Comparison of ENCODE assay signal across 1 cellular context in genomic region chr2:208040199-208041171, GRCh38.
A peak's percentile ranks its signal among the peaks of the same experiment; 100 is the strongest.
TF ChIP-seq lines count a peak whose summit lies in the region.

No MANE protein-coding gene starts in this region.

TF ChIP-seq in GM12878, 131 proteins besides CTCF, POLR2A, EP300 and RAD21:
- TF ChIP-seq, protein P1, sequence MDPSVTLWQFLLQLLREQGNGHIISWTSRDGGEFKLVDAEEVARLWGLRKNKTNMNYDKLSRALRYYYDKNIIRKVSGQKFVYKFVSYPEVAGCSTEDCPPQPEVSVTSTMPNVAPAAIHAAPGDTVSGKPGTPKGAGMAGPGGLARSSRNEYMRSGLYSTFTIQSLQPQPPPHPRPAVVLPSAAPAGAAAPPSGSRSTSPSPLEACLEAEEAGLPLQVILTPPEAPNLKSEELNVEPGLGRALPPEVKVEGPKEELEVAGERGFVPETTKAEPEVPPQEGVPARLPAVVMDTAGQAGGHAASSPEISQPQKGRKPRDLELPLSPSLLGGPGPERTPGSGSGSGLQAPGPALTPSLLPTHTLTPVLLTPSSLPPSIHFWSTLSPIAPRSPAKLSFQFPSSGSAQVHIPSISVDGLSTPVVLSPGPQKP (IDR thresholded peaks at IDR 0.05; ENCODE audit: low read depth, low read length), result no peak
- no peak for TF ChIP-seq NR2F1 (conservative IDR thresholded peaks at IDR 0.05)
- TF ChIP-seq BRCA1 (IDR thresholded peaks at IDR 0.05; ENCODE audit: low read depth, low read length), result no peak
- no peak for TF ChIP-seq LARP7 (IDR thresholded peaks at IDR 0.05)
- TF ChIP-seq ETV6 (conservative IDR thresholded peaks at IDR 0.05 in 1 of 2, IDR thresholded peaks at IDR 0.05 in 1 of 2; ENCODE audit: borderline replicate concordance in 1 of 2, low read depth in 1 of 2), result no peak
- TF ChIP-seq, protein P2, sequence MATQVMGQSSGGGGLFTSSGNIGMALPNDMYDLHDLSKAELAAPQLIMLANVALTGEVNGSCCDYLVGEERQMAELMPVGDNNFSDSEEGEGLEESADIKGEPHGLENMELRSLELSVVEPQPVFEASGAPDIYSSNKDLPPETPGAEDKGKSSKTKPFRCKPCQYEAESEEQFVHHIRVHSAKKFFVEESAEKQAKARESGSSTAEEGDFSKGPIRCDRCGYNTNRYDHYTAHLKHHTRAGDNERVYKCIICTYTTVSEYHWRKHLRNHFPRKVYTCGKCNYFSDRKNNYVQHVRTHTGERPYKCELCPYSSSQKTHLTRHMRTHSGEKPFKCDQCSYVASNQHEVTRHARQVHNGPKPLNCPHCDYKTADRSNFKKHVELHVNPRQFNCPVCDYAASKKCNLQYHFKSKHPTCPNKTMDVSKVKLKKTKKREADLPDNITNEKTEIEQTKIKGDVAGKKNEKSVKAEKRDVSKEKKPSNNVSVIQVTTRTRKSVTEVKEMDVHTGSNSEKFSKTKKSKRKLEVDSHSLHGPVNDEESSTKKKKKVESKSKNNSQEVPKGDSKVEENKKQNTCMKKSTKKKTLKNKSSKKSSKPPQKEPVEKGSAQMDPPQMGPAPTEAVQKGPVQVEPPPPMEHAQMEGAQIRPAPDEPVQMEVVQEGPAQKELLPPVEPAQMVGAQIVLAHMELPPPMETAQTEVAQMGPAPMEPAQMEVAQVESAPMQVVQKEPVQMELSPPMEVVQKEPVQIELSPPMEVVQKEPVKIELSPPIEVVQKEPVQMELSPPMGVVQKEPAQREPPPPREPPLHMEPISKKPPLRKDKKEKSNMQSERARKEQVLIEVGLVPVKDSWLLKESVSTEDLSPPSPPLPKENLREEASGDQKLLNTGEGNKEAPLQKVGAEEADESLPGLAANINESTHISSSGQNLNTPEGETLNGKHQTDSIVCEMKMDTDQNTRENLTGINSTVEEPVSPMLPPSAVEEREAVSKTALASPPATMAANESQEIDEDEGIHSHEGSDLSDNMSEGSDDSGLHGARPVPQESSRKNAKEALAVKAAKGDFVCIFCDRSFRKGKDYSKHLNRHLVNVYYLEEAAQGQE (IDR thresholded peaks at IDR 0.05; ENCODE audit: low read depth, low read length), result no peak
- TF ChIP-seq JUNB (IDR thresholded peaks at IDR 0.05), result no peak; the same call in 1 of the 2 replicates
- no peak for TF ChIP-seq SMAD5 (IDR thresholded peaks at IDR 0.05; ENCODE audit: low read depth)
- no peak for TF ChIP-seq ZNF622 (IDR thresholded peaks at IDR 0.05)
- no peak for TF ChIP-seq NRF1 (conservative IDR thresholded peaks at IDR 0.05; ENCODE audit: low read depth, low read length)
- TF ChIP-seq YY1 (IDR thresholded peaks at IDR 0.05; ENCODE audit: low read depth, low read length), result peak; percentile 64; the same call in 1 of the 2 replicates
- no peak for TF ChIP-seq ATF7 (IDR thresholded peaks at IDR 0.05; ENCODE audit: low read depth)
- no peak for TF ChIP-seq CBX3 (IDR thresholded peaks at IDR 0.05; ENCODE audit: borderline replicate concordance, low read depth)
- no peak for TF ChIP-seq FOS (IDR thresholded peaks at IDR 0.05; ENCODE audit: borderline replicate concordance, extremely low read depth, insufficient read length)
- TF ChIP-seq NKRF (conservative IDR thresholded peaks at IDR 0.05), result no peak
- TF ChIP-seq, protein P3, sequence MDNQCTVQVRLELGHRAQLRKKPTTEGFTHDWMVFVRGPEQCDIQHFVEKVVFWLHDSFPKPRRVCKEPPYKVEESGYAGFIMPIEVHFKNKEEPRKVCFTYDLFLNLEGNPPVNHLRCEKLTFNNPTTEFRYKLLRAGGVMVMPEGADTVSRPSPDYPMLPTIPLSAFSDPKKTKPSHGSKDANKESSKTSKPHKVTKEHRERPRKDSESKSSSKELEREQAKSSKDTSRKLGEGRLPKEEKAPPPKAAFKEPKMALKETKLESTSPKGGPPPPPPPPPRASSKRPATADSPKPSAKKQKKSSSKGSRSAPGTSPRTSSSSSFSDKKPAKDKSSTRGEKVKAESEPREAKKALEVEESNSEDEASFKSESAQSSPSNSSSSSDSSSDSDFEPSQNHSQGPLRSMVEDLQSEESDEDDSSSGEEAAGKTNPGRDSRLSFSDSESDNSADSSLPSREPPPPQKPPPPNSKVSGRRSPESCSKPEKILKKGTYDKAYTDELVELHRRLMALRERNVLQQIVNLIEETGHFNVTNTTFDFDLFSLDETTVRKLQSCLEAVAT (IDR thresholded peaks at IDR 0.05), result no peak
- peak; percentile 87 for TF ChIP-seq SMC3 (IDR thresholded peaks at IDR 0.05; ENCODE audit: borderline replicate concordance, low read length)
- no peak for TF ChIP-seq ZNF592 (IDR thresholded peaks at IDR 0.05)
- TF ChIP-seq, protein P4, sequence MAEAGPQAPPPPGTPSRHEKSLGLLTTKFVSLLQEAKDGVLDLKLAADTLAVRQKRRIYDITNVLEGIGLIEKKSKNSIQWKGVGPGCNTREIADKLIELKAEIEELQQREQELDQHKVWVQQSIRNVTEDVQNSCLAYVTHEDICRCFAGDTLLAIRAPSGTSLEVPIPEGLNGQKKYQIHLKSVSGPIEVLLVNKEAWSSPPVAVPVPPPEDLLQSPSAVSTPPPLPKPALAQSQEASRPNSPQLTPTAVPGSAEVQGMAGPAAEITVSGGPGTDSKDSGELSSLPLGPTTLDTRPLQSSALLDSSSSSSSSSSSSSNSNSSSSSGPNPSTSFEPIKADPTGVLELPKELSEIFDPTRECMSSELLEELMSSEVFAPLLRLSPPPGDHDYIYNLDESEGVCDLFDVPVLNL (IDR thresholded peaks at IDR 0.05; ENCODE audit: low read depth, low read length), result no peak
- peak; percentile 64; the same call in 1 of the 3 replicates for TF ChIP-seq POU2F2 (IDR thresholded peaks at IDR 0.05; ENCODE audit: borderline replicate concordance, low read depth, low read length)
- no peak for TF ChIP-seq EGR1 (IDR thresholded peaks at IDR 0.05; ENCODE audit: borderline replicate concordance in 1 of 2, low read depth in 2 of 2, low read length in 2 of 2)
- peak; percentile 98 for TF ChIP-seq SMARCA5 (IDR thresholded peaks at IDR 0.05)
- no peak for TF ChIP-seq EZH2 (IDR thresholded peaks at IDR 0.05; ENCODE audit: borderline replicate concordance, control insufficient read depth, low read depth, low read length)
- no peak for TF ChIP-seq CHD4 (IDR thresholded peaks at IDR 0.05)
- no peak for TF ChIP-seq BCLAF1 (IDR thresholded peaks at IDR 0.05)
- no peak for TF ChIP-seq USF1 (IDR thresholded peaks at IDR 0.05; ENCODE audit: borderline replicate concordance, extremely low read length, insufficient read depth, low read depth, low read length)
- TF ChIP-seq, protein P5, sequence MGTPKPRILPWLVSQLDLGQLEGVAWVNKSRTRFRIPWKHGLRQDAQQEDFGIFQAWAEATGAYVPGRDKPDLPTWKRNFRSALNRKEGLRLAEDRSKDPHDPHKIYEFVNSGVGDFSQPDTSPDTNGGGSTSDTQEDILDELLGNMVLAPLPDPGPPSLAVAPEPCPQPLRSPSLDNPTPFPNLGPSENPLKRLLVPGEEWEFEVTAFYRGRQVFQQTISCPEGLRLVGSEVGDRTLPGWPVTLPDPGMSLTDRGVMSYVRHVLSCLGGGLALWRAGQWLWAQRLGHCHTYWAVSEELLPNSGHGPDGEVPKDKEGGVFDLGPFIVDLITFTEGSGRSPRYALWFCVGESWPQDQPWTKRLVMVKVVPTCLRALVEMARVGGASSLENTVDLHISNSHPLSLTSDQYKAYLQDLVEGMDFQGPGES (IDR thresholded peaks at IDR 0.05), result no peak
- TF ChIP-seq, protein P6, sequence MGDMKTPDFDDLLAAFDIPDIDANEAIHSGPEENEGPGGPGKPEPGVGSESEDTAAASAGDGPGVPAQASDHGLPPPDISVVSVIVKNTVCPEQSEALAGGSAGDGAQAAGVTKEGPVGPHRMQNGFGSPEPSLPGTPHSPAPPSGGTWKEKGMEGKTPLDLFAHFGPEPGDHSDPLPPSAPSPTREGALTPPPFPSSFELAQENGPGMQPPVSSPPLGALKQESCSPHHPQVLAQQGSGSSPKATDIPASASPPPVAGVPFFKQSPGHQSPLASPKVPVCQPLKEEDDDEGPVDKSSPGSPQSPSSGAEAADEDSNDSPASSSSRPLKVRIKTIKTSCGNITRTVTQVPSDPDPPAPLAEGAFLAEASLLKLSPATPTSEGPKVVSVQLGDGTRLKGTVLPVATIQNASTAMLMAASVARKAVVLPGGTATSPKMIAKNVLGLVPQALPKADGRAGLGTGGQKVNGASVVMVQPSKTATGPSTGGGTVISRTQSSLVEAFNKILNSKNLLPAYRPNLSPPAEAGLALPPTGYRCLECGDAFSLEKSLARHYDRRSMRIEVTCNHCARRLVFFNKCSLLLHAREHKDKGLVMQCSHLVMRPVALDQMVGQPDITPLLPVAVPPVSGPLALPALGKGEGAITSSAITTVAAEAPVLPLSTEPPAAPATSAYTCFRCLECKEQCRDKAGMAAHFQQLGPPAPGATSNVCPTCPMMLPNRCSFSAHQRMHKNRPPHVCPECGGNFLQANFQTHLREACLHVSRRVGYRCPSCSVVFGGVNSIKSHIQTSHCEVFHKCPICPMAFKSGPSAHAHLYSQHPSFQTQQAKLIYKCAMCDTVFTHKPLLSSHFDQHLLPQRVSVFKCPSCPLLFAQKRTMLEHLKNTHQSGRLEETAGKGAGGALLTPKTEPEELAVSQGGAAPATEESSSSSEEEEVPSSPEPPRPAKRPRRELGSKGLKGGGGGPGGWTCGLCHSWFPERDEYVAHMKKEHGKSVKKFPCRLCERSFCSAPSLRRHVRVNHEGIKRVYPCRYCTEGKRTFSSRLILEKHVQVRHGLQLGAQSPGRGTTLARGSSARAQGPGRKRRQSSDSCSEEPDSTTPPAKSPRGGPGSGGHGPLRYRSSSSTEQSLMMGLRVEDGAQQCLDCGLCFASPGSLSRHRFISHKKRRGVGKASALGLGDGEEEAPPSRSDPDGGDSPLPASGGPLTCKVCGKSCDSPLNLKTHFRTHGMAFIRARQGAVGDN (IDR thresholded peaks at IDR 0.05), result no peak
- no peak for TF ChIP-seq SMAD1 (IDR thresholded peaks at IDR 0.05; ENCODE audit: low read depth, partially characterized antibody)
- no peak for TF ChIP-seq ZNF217 (IDR thresholded peaks at IDR 0.05)
- TF ChIP-seq ASH2L (IDR thresholded peaks at IDR 0.05; ENCODE audit: borderline replicate concordance, low read depth), result no peak
- 0 out of 2 replicates have a peak, but pooled peaks have one; percentile 16 for TF ChIP-seq IRF4 (IDR thresholded peaks at IDR 0.05; ENCODE audit: low read depth, low read length)
